ENCODE assay signal across 17 cellular contexts in the genomic region with DNA sequence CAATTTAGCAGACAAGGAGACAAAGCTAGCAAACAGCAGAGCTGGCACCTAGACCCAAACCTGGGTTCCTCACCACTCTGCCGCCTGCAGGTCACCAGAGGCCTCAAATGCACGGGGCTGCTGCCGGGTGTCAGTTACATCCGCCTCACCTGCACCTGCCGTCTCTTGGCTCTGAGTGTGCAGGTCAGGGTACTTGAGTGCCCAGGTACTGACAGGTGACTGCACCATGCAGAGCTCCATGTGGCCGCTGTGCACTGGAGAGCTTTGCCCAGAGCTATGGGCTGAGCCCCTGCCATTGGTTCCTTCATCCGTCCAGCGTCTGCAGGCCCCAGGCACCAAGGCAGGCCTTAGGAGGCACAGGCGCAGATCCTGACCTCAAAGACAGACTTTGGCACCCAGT. TPM values are rescaled to one million over a fixed set of nuclear protein-coding genes. Genes with fewer than 3 reads are reported as not detected.
A peak's percentile ranks its signal among the peaks of the same experiment; 100 is the strongest.
DNase-seq lines count a peak whose midpoint lies in the region; ATAC-seq and TF ChIP-seq lines count a peak whose summit lies in the region.
"Had no signal": no experiment of that assay in that cellular context is flagged by ENCODE, and none has a peak within 500 bp of the region (broad histone marks: within the 10 kb centered on the region; RNA-seq: fewer than 3 reads in every experiment).

No MANE protein-coding gene starts in this region.

- H3K27me3 Mint-ChIP-seq in neural progenitor cell (ENCODE audit: insufficient read depth, low read depth) = peaks cover 4% of the 10 kb centered on the region

- H3K4me3 ChIP-seq in OCI-LY7 (ENCODE audit: low read depth, low read length, poor library complexity, severe bottlenecking) (no peak overlapping the region), mucosa of descending colon (no peak overlapping the region), neural progenitor cell (no peak overlapping the region)
- H3K4me3 ChIP-seq: ascending aorta, BLaER1, colonic mucosa, gastrocnemius medialis had no signal

- no peak overlapping the region for H3K27ac Mint-ChIP-seq in neural progenitor cell
- H3K27ac Mint-ChIP-seq: activated T-helper 2 cell treated with anti-CD3 and anti-CD28 coated beads, Interferon-gamma antibody, Interleukin-2, Interleukin-4, amounts not matched to agents 10 μg/mL and 5 μg/mL and 100 μg/mL, durations not matched to agents 14 hours and 24 hours and 36 hours had no signal

- H3K27me3 ChIP-seq in neural progenitor cell = no peaks in the 10 kb centered on the region
- H3K27me3 ChIP-seq: ascending aorta, BLaER1, colonic mucosa, gastrocnemius medialis had no signal

- H4K20me1 ChIP-seq in OCI-LY7 (ENCODE audit: insufficient read depth, low read length) (no peaks in the 10 kb centered on the region), neural progenitor cell (ENCODE audit: low read depth) (no peaks in the 10 kb centered on the region)
- H4K20me1 ChIP-seq: BLaER1 had no signal

- intact Hi-C loops in OCI-LY7 (cut with micrococcal nuclease; ENCODE audit: unreplicated experiment) = no loop called here
- intact Hi-C loops in mucosa of descending colon (cut with DNase I, micrococcal nuclease) = no loop called here

- H3K9ac ChIP-seq in neural progenitor cell = no peak overlapping the region
- H3K9ac ChIP-seq: BLaER1 had no signal

- peaks cover 37% of the 10 kb centered on the region for H3K4me1 Mint-ChIP-seq in neural progenitor cell

- POLR2A ChIA-PET in OCI-LY7 (lab: Charles Lee) = no interaction called here

- no peak overlapping the region for H3K4me3 Mint-ChIP-seq in neural progenitor cell
- H3K4me3 Mint-ChIP-seq: neural crest cell had no signal

- no peak overlapping the region for H2AFZ ChIP-seq in OCI-LY7 (ENCODE audit: low read length)
- H2AFZ ChIP-seq in neural progenitor cell (replicated peaks) = no peak overlapping the region

- H3F3A ChIP-seq in neural progenitor cell (ENCODE audit: low read depth) = peaks cover 8% of the 10 kb centered on the region

- H3K36me3 ChIP-seq in OCI-LY7 (ENCODE audit: insufficient read depth, low read length) (no peaks in the 10 kb centered on the region), mucosa of descending colon (ENCODE audit: low read depth) (no peaks in the 10 kb centered on the region), neural progenitor cell (no peaks in the 10 kb centered on the region)
- H3K36me3 ChIP-seq: ascending aorta, BLaER1, colonic mucosa, gastrocnemius medialis had no signal

- no peak overlapping the region for H3K4me2 ChIP-seq in OCI-LY7 (ENCODE audit: low read length)
- no peak overlapping the region for H3K4me2 ChIP-seq in neural progenitor cell
- H3K4me2 ChIP-seq: BLaER1 had no signal

- H3K4me1 ChIP-seq in OCI-LY7 (ENCODE audit: insufficient read depth, low read length, poor library complexity, severe bottlenecking) = no peaks in the 10 kb centered on the region
- peaks cover 7% of the 10 kb centered on the region for H3K4me1 ChIP-seq in mucosa of descending colon (ENCODE audit: low read depth)
- peaks cover 11% of the 10 kb centered on the region for H3K4me1 ChIP-seq in neural progenitor cell
- H3K4me1 ChIP-seq: ascending aorta, colonic mucosa, gastrocnemius medialis had no signal

- BruUV-seq in OCI-LY7 (replicated peaks; lab: Mats Ljungman, UMichigan) = no TSS peak

- H3K36me3 Mint-ChIP-seq in neural progenitor cell = no peaks in the 10 kb centered on the region

- H3K9me3 ChIP-seq in OCI-LY7 (ENCODE audit: low read length) (no peaks in the 10 kb centered on the region), mucosa of descending colon (no peaks in the 10 kb centered on the region), neural progenitor cell (ENCODE audit: low read depth) (no peaks in the 10 kb centered on the region)
- H3K9me3 ChIP-seq: ascending aorta, BLaER1, colonic mucosa, gastrocnemius medialis had no signal

- H3K79me2 ChIP-seq in OCI-LY7 (ENCODE audit: insufficient read depth, low read depth, low read length) (no peaks in the 10 kb centered on the region), neural progenitor cell (ENCODE audit: low read depth) (no peaks in the 10 kb centered on the region)

- H3K9me2 ChIP-seq in OCI-LY7 (ENCODE audit: insufficient read depth, low read length) = no peaks in the 10 kb centered on the region

- DNase-seq in DMS53 treated with DMSO at 0.1 percent for 48 hours (lab: John Stamatoyannopoulos, UW; ENCODE audit: unreplicated experiment) (peak; percentile 93), NCI-H128 (lab: John Stamatoyannopoulos, UW; ENCODE audit: unreplicated experiment) (peak; percentile 16), OCI-LY7 (ENCODE audit: low spot score) (no peak), mucosa of descending colon (no peak), ecto neural progenitor cell (ENCODE audit: low spot score) (no peak), substantia nigra (lab: John Stamatoyannopoulos, UW) (no peak), neural progenitor cell (ENCODE audit: low spot score) (no peak)
- DNase-seq: colonic mucosa, gastrocnemius medialis, mammary epithelial cell, NCI-H446, PC-3 had no signal

- ATAC-seq in mucosa of descending colon (peak; percentile 51), HG03460 (IDR thresholded peaks at IDR 0.05; ENCODE audit: unreplicated experiment) (no peak)
- ATAC-seq: gastrocnemius medialis, PC-3 had no signal

- H3K27ac ChIP-seq in OCI-LY7 (ENCODE audit: low read depth, low read length, poor library complexity, severe bottlenecking) = no peak overlapping the region
- no peak overlapping the region for H3K27ac ChIP-seq in substantia nigra (ENCODE audit: low read depth, low read length, poor library complexity, severe bottlenecking)
- no peak overlapping the region for H3K27ac ChIP-seq in neural progenitor cell
- H3K27ac ChIP-seq: ascending aorta, BLaER1, colonic mucosa, gastrocnemius medialis had no signal

- CTCF ChIA-PET in OCI-LY7 (lab: Charles Lee; ENCODE audit: unreplicated experiment) = no interaction called here

- 0 out of 2 replicates have a peak, but pooled peaks have one; percentile 14 for TF ChIP-seq CTCF in OCI-LY7 (conservative IDR thresholded peaks at IDR 0.05; ENCODE audit: low read length)
- no peak for TF ChIP-seq CTCF in mucosa of descending colon (IDR thresholded peaks at IDR 0.05)
- no peak for TF ChIP-seq CTCF in neural progenitor cell (IDR thresholded peaks at IDR 0.05)

- H3K9me3 Mint-ChIP-seq in neural progenitor cell = no peaks in the 10 kb centered on the region
- H3K9me3 Mint-ChIP-seq: activated T-helper 2 cell treated with anti-CD3 and anti-CD28 coated beads, Interferon-gamma antibody, Interleukin-2, Interleukin-4, amounts not matched to agents 10 μg/mL and 5 μg/mL and 100 μg/mL, durations not matched to agents 14 hours and 24 hours and 36 hours; neural crest cell had no signal

RNA-seq across cellular contexts. Expression of a gene that starts 35.0 kb away (rescaled TPM):
- total RNA-seq in OCI-LY7 (2014; rRNA removed; shearing (Covaris generic)) = not detected in 2 replicates
- total RNA-seq in OCI-LY7 (2022) (0.13 and 0.27 TPM in 2 replicates), mucosa of descending colon (10 to 100 TPM in 1 of 3 donors, 1 to 10 TPM in 2; 1.8 to 16.6 (median 5.4) TPM), neural progenitor cell (ENCODE audit: low replicate concordance) (0.15 and 0.65 TPM in 2 replicates)

RNA-seq across cellular contexts. Expression of a gene that starts 57.3 kb away (rescaled TPM):
- 7.3 and 11.9 TPM in 2 replicates for total RNA-seq in OCI-LY7 (2014; rRNA removed; shearing (Covaris generic))
- 19.6 and 31.5 TPM in 2 replicates for total RNA-seq in OCI-LY7 (2022)
- total RNA-seq in mucosa of descending colon = 100 to 1,000 TPM in 1 of 3 donors, 10 to 100 TPM in 2; 23.6 to 125 (median 29.2) TPM
- total RNA-seq in neural progenitor cell (ENCODE audit: low replicate concordance) = 0.71 and 7.7 TPM in 2 replicates

Comparison
In these comparisons a context has a peak if more than half of its experiments do, and no peak if none do; other contexts are left out.
1. DNase-seq: peak in DMS53 treated with DMSO at 0.1 percent for 48 hours (single experiment) and NCI-H128 (single experiment); none in OCI-LY7 (single experiment), mucosa of descending colon (0 of 3), ecto neural progenitor cell (single experiment), substantia nigra (0 of 49) and neural progenitor cell (single experiment).